In genomic region chr1:168112673-168113305, GRCh38 we compare ENCODE assay signal across 1 cellular context.
TF ChIP-seq lines count a peak whose summit lies in the region.

No MANE protein-coding gene starts in this region.

TF ChIP-seq in HEK293, 187 proteins besides CTCF, POLR2A, EP300 and RAD21 (continued from another document and continues in another):
- no peak for TF ChIP-seq ZNF518A (tag by site-specific recombination; conservative IDR thresholded peaks at IDR 0.05; ENCODE audit: low read depth)
- no peak for TF ChIP-seq MEIS1 (CRISPR knock-in tag; IDR thresholded peaks at IDR 0.05; ENCODE audit: borderline replicate concordance)
- 0 out of 2 replicates have a peak, but pooled peaks have one; percentile 31 for TF ChIP-seq ZBTB17 (tag by site-specific recombination; IDR thresholded peaks at IDR 0.05)
- TF ChIP-seq ZNF510 (tag by site-specific recombination; IDR thresholded peaks at IDR 0.05; ENCODE audit: insufficient replicate concordance): no peak
- TF ChIP-seq ZBTB10 (tag by site-specific recombination; IDR thresholded peaks at IDR 0.05): no peak
- no peak for TF ChIP-seq SCRT2 (tag by site-specific recombination; IDR thresholded peaks at IDR 0.05)
- TF ChIP-seq AEBP2 (tag by site-specific recombination; IDR thresholded peaks at IDR 0.05; ENCODE audit: borderline replicate concordance): no peak
- no peak for TF ChIP-seq ZNF311 (tag by site-specific recombination; IDR thresholded peaks at IDR 0.05; ENCODE audit: borderline replicate concordance)
- TF ChIP-seq GLIS2 (tag by site-specific recombination; IDR thresholded peaks at IDR 0.05): no peak
- TF ChIP-seq ZNF140 (tag by site-specific recombination; IDR thresholded peaks at IDR 0.05): no peak
- TF ChIP-seq PRDM10 (tag by site-specific recombination; IDR thresholded peaks at IDR 0.05): peak; percentile 74
- no peak for TF ChIP-seq ZNF645 (tag by site-specific recombination; IDR thresholded peaks at IDR 0.05)
- TF ChIP-seq ZNF639 (tag by site-specific recombination; IDR thresholded peaks at IDR 0.05): no peak
- no peak for TF ChIP-seq ZNF747 (tag by site-specific recombination; IDR thresholded peaks at IDR 0.05)
- TF ChIP-seq ZNF449 (tag by site-specific recombination; IDR thresholded peaks at IDR 0.05): no peak
- no peak for TF ChIP-seq HOXC10 (CRISPR knock-in tag; IDR thresholded peaks at IDR 0.05)
- no peak for TF ChIP-seq SCRT1 (tag by site-specific recombination; IDR thresholded peaks at IDR 0.05; ENCODE audit: borderline replicate concordance)
- no peak for TF ChIP-seq ZNF37A (tag by site-specific recombination; IDR thresholded peaks at IDR 0.05)
- peak; percentile 93 for TF ChIP-seq ZNF692 (tag by site-specific recombination; IDR thresholded peaks at IDR 0.05)
- TF ChIP-seq ZNF302 (tag by site-specific recombination; IDR thresholded peaks at IDR 0.05; ENCODE audit: low read depth): no peak
- TF ChIP-seq ZNF561 (tag by site-specific recombination; IDR thresholded peaks at IDR 0.05; ENCODE audit: borderline replicate concordance): peak; percentile 41; the same call in 1 of the 2 replicates
- TF ChIP-seq FEZF1 (tag by site-specific recombination; IDR thresholded peaks at IDR 0.05): no peak
- TF ChIP-seq ZNF521 (tag by site-specific recombination; IDR thresholded peaks at IDR 0.05): no peak
- no peak for TF ChIP-seq ZNF544 (tag by site-specific recombination; IDR thresholded peaks at IDR 0.05)
- TF ChIP-seq ZNF404 (tag by site-specific recombination; IDR thresholded peaks at IDR 0.05): no peak
- TF ChIP-seq ZNF501 (tag by site-specific recombination; IDR thresholded peaks at IDR 0.05): no peak; the same call in 1 of the 2 replicates
- no peak for TF ChIP-seq ZNF341 (tag by site-specific recombination; IDR thresholded peaks at IDR 0.05; ENCODE audit: low read depth)
- peak; percentile 28; the same call in 1 of the 2 replicates for TF ChIP-seq ZBTB8A (tag by site-specific recombination; IDR thresholded peaks at IDR 0.05)
- no peak for TF ChIP-seq ATF2 (tag by site-specific recombination; IDR thresholded peaks at IDR 0.05; ENCODE audit: low read depth)
- no peak for TF ChIP-seq ZNF202 (tag by site-specific recombination; IDR thresholded peaks at IDR 0.05; ENCODE audit: borderline replicate concordance)
- no peak for TF ChIP-seq OSR2 (tag by site-specific recombination; IDR thresholded peaks at IDR 0.05)
- TF ChIP-seq ZNF155 (tag by site-specific recombination; IDR thresholded peaks at IDR 0.05): no peak
- TF ChIP-seq ZNF174 (tag by site-specific recombination; IDR thresholded peaks at IDR 0.05): no peak
- TF ChIP-seq ZNF626 (tag by site-specific recombination; IDR thresholded peaks at IDR 0.05): 0 out of 2 replicates have a peak, but pooled peaks have one; percentile 35
- no peak for TF ChIP-seq WT1 (tag by site-specific recombination; IDR thresholded peaks at IDR 0.05)
- TF ChIP-seq ZNF514 (tag by site-specific recombination; IDR thresholded peaks at IDR 0.05): no peak
- TF ChIP-seq ELK4 (IDR thresholded peaks at IDR 0.05; ENCODE audit: borderline replicate concordance, low read depth, low read length): no peak
- TF ChIP-seq HOXA7 (CRISPR knock-in tag; IDR thresholded peaks at IDR 0.05; ENCODE audit: borderline replicate concordance): no peak
